Comparison of ENCODE assay signal across 34 cellular contexts in the genomic region with DNA sequence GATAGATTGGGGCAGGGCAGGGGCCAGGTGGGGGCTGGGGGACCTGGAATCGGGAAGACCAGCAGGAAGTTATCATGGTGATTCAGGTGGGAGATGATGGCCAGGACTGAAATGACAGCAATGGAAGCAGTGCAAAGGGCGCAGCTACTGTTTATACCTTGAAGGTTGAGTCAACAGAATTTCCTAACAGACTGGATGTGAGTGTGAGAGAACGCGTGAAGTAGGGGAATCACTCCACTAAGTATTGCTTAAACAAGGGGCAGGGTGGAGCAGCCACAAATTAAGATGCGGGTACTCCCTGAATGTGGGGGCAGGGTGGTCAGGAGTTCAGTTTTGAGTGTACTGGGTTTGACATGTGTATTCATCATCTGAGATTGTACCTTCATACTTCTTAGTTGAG. TPM values are rescaled to one million over a fixed set of nuclear protein-coding genes. Genes with fewer than 3 reads are reported as not detected.
DNase-seq lines count a peak whose midpoint lies in the region; ATAC-seq and TF ChIP-seq lines count a peak whose summit lies in the region.
"Had no signal": no experiment of that assay in that cellular context is flagged by ENCODE, and none has a peak within 500 bp of the region (broad histone marks: within the 10 kb centered on the region; RNA-seq: fewer than 3 reads in every experiment).

No MANE protein-coding gene starts in this region.

- H3K4me3 ChIP-seq in liver (ENCODE audit: low read depth in 1 of 3, low read length in 3 of 3) (no peak overlapping the region), aorta (ENCODE audit: low read length in 2 of 2) (no peak overlapping the region)
- H3K4me3 ChIP-seq: breast epithelium, gastroesophageal sphincter, K562, MG63 had no signal

- TF ChIP-seq RAD21 in liver (IDR thresholded peaks at IDR 0.05): no peak

- H3K9me3 ChIP-seq in liver (ENCODE audit: control insufficient read depth in 4 of 4, low read length in 3 of 4) (no peaks in the 10 kb centered on the region), aorta (ENCODE audit: control insufficient read depth, low read length) (no peaks in the 10 kb centered on the region)
- H3K9me3 ChIP-seq: breast epithelium, gastroesophageal sphincter, MG63 had no signal

- intact Hi-C loops in aorta (cut with DNase I): loop anchor here (5.0 kb wide), 2 partner anchors 290 to 350 kb away; no protein-coding TSS in a partner anchor

- WGBS in liver: 43% methylated on average over 5 of the region's 5 CpGs
- 83 to 85% methylated on average over 5 of the region's 5 CpGs for WGBS in aorta, 2 donors

- no peak overlapping the region for H3K9ac ChIP-seq in liver (ENCODE audit: low read depth in 1 of 2, low read length in 2 of 2)

- H3K27ac ChIP-seq in liver (ENCODE audit: low read depth in 1 of 2, low read length in 2 of 2) (no peak overlapping the region), aorta (ENCODE audit: low read depth in 1 of 2, low read length in 2 of 2) (no peak overlapping the region)
- H3K27ac ChIP-seq: breast epithelium, gastroesophageal sphincter had no signal

- H3K36me3 ChIP-seq in liver (ENCODE audit: control insufficient read depth in 4 of 4, insufficient read depth in 3 of 4, low read depth in 1 of 4, low read length in 3 of 4) (no peaks in the 10 kb centered on the region), aorta (ENCODE audit: control insufficient read depth in 1 of 2, insufficient read depth in 2 of 2, low read length in 1 of 2) (no peaks in the 10 kb centered on the region)
- H3K36me3 ChIP-seq: breast epithelium, gastroesophageal sphincter, MG63 had no signal

- peak; percentile 36 for ATAC-seq in HG02588 (IDR thresholded peaks at IDR 0.05; ENCODE audit: unreplicated experiment)
- ATAC-seq in aorta (ENCODE audit: low FRiP score): no peak
- ATAC-seq: gastroesophageal sphincter; K562; PC-3; right cardiac atrium; SK-N-SH treated with all-trans-retinoic acid at 6 μM for 48 hours; stimulated activated naive CD8-positive, alpha-beta T cell treated with anti-CD3 and anti-CD28 coated beads, Interleukin-15, Interleukin-2, amounts not matched to agents 100 U/mL and 50 U/mL, for 24 hours had no signal

- H3K4me1 ChIP-seq in liver (ENCODE audit: control insufficient read depth in 4 of 4, insufficient read depth in 4 of 4, low read length in 3 of 4) (peaks cover 0 to 5% (median 2%) of the 10 kb centered on the region in 4 donors), aorta (ENCODE audit: control insufficient read depth in 1 of 2, insufficient read depth in 2 of 2, low read length in 2 of 2) (no peaks in the 10 kb centered on the region)
- H3K4me1 ChIP-seq: breast epithelium, gastroesophageal sphincter had no signal

- no peak for TF ChIP-seq CTCF in liver (IDR thresholded peaks at IDR 0.05; ENCODE audit: low read depth, low read length, missing input control)
- TF ChIP-seq CTCF in GM20000 (IDR thresholded peaks at IDR 0.05; ENCODE audit: extremely low read depth, missing control alignments): no peak

- no peaks in the 10 kb centered on the region for H3K27me3 ChIP-seq in liver (ENCODE audit: control insufficient read depth in 4 of 4, insufficient read depth in 4 of 4, low read length in 3 of 4)
- no peaks in the 10 kb centered on the region for H3K27me3 ChIP-seq in aorta (ENCODE audit: control insufficient read depth in 1 of 2, insufficient read depth in 2 of 2, low read length in 1 of 2)
- H3K27me3 ChIP-seq: breast epithelium, gastroesophageal sphincter, MG63 had no signal

- DNase-seq in ELR (ENCODE audit: low read depth) (peak; percentile 31), amniotic epithelial cell (ENCODE audit: low read depth) (peak; percentile 73), aorta (no peak), islet precursor cell (no peak), activated gamma-delta T cell (lab: John Stamatoyannopoulos, UW) (no peak), GM20000 (ENCODE audit: low spot score) (no peak)
- DNase-seq: activated CD4-positive, alpha-beta T cell treated with anti-CD3 and anti-CD28 coated beads, Interleukin-2, amount 50 U/mL, for 48 hours; activated naive CD4-positive, alpha-beta T cell treated with anti-CD3 and anti-CD28 coated beads, Interleukin-2, amount 50 U/mL, for 16 hours; Calu3; CD4-positive, CD25-positive, alpha-beta regulatory T cell; DMS79; GDM1; H7; immature natural killer cell; mesendoderm; MG63; NCI-H1105 treated with DMSO at 0.1 percent for 48 hours; NCI-H1930; NCI-H524; PC-3; right cardiac atrium; stimulated activated CD4-positive, alpha-beta T cell treated with anti-CD3 and anti-CD28 coated beads, Interleukin-1b, Interleukin-23, amount 100 ng/mL, for 48 hours; stimulated activated naive CD8-positive, alpha-beta T cell treated with anti-CD3 and anti-CD28 coated beads, Interleukin-15, Interleukin-2, amounts not matched to agents 100 U/mL and 50 U/mL, for 24 hours had no signal

TF ChIP-seq in liver, 16 proteins besides CTCF, POLR2A, EP300 and RAD21:
- TF ChIP-seq HNF4A (conservative IDR thresholded peaks at IDR 0.05): peak; percentile 16 to 38
- TF ChIP-seq YY1 (IDR thresholded peaks at IDR 0.05): no peak

RNA-seq across cellular contexts. Expression of a gene that starts 45.1 kb away (rescaled TPM):
- not detected for total RNA-seq in liver
- not detected for polyA plus RNA-seq in liver
- not detected for total RNA-seq in aorta
- polyA plus RNA-seq in aorta: not detected
- total RNA-seq: activated T-helper 1 cell treated with anti-CD3 and anti-CD28 coated beads, Interleukin-12 subunit alpha, Interleukin-12 subunit beta, Interleukin-2, Interleukin-4 antibody, amounts not matched to agents 30 ng/mL and 10 ng/mL and 1 ng/mL, durations not matched to agents 14 hours and 24 hours and 36 hours; breast epithelium; Calu3; CD4-positive, CD25-positive, alpha-beta regulatory T cell; chondrocyte; gastroesophageal sphincter; H7; HT-29; K562; PC-3; right cardiac atrium; temporal lobe had no signal
- polyA plus RNA-seq: CD4-positive, CD25-positive, alpha-beta regulatory T cell; immature natural killer cell; K562; right cardiac atrium; urinary bladder had no signal

RNA-seq across cellular contexts. Expression of a gene that starts 54.4 kb away (rescaled TPM):
- not detected for total RNA-seq in liver
- polyA plus RNA-seq in liver: under 1 TPM; 0.05 to 0.18 TPM
- not detected for total RNA-seq in aorta
- polyA plus RNA-seq in aorta: not detected
- total RNA-seq: activated T-helper 1 cell treated with anti-CD3 and anti-CD28 coated beads, Interleukin-12 subunit alpha, Interleukin-12 subunit beta, Interleukin-2, Interleukin-4 antibody, amounts not matched to agents 30 ng/mL and 10 ng/mL and 1 ng/mL, durations not matched to agents 14 hours and 24 hours and 36 hours; breast epithelium; Calu3; CD4-positive, CD25-positive, alpha-beta regulatory T cell; chondrocyte; gastroesophageal sphincter; H7; HT-29; K562; PC-3; right cardiac atrium had no signal
- polyA plus RNA-seq: CD4-positive, CD25-positive, alpha-beta regulatory T cell; immature natural killer cell; K562; urinary bladder had no signal

Comparison
In these comparisons a context has a peak if more than half of its experiments do, and no peak if none do; other contexts are left out.
1. DNase-seq: peak in ELR (single experiment) and amniotic epithelial cell (single experiment); none in aorta (0 of 2), islet precursor cell (single experiment), activated gamma-delta T cell (single experiment) and GM20000 (single experiment).